1 cellular context compared by ENCODE assay signal in the genomic region with DNA sequence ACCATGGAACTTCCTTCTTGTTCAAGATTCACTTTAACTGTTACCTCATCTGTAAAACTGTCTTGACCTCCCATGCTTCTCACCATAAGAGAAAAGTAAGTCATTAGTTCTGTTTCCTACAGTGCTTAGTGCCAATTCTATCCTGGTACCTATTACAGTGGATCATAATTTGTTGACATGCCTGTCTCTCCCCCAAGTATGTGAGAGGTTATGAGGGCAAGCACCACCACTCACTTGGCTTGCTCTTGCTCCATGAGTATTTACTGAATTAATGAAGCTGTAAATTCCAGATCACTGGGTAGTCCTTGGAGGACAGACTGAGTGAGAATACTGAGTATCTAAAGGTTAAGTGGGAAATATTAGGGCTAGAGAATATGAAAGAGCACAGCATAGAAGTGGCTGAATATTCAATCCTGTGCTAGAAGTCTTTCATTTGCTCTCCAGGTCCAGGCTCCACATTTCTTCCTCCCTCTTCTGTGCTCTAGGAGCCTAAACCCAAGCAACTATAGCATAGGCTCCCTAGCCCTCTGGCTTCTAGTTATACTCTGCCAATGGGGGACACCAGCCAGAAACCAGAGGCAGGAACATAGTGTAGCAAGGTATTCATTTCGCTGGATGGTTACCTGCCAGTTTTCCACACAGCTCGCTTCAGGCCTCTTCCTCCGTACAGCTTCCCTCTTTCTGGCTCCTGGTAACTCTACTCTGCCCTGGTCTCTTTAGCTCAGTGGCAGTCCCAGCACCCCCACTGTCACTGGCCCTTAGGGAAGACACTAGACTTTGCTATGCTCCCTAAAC.
TF ChIP-seq lines count a peak whose summit lies in the region.

No MANE protein-coding gene starts in this region.

TF ChIP-seq in GM23338, 12 proteins besides CTCF, POLR2A, EP300 and RAD21:
- TF ChIP-seq CREB1 (CRISPR knock-in tag; IDR thresholded peaks at IDR 0.05; ENCODE audit: low read depth): no peak
- no peak for TF ChIP-seq JUNB (IDR thresholded peaks at IDR 0.05; ENCODE audit: unreplicated experiment)
- TF ChIP-seq, protein P1, sequence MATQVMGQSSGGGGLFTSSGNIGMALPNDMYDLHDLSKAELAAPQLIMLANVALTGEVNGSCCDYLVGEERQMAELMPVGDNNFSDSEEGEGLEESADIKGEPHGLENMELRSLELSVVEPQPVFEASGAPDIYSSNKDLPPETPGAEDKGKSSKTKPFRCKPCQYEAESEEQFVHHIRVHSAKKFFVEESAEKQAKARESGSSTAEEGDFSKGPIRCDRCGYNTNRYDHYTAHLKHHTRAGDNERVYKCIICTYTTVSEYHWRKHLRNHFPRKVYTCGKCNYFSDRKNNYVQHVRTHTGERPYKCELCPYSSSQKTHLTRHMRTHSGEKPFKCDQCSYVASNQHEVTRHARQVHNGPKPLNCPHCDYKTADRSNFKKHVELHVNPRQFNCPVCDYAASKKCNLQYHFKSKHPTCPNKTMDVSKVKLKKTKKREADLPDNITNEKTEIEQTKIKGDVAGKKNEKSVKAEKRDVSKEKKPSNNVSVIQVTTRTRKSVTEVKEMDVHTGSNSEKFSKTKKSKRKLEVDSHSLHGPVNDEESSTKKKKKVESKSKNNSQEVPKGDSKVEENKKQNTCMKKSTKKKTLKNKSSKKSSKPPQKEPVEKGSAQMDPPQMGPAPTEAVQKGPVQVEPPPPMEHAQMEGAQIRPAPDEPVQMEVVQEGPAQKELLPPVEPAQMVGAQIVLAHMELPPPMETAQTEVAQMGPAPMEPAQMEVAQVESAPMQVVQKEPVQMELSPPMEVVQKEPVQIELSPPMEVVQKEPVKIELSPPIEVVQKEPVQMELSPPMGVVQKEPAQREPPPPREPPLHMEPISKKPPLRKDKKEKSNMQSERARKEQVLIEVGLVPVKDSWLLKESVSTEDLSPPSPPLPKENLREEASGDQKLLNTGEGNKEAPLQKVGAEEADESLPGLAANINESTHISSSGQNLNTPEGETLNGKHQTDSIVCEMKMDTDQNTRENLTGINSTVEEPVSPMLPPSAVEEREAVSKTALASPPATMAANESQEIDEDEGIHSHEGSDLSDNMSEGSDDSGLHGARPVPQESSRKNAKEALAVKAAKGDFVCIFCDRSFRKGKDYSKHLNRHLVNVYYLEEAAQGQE (IDR thresholded peaks at IDR 0.05; ENCODE audit: unreplicated experiment): no peak
- no peak for TF ChIP-seq EZH2 (IDR thresholded peaks at IDR 0.05; ENCODE audit: low read depth, unreplicated experiment)
